ENCODE assay signal across 14 cellular contexts in genomic region chr16:3580686-3581085, GRCh38. TPM values are rescaled to one million over a fixed set of nuclear protein-coding genes. Genes with fewer than 3 reads are reported as not detected.
A peak's percentile ranks its signal among the peaks of the same experiment; 100 is the strongest.
DNase-seq lines count a peak whose midpoint lies in the region; ATAC-seq and TF ChIP-seq lines count a peak whose summit lies in the region.
"Had no signal": no experiment of that assay in that cellular context is flagged by ENCODE, and none has a peak within 500 bp of the region (broad histone marks: within the 10 kb centered on the region; RNA-seq: fewer than 3 reads in every experiment).

No MANE protein-coding gene starts in this region.

- intact Hi-C loops in Right ventricle myocardium superior (cut with DNase I), result no loop called here

- H3K4me3 ChIP-seq in right atrium auricular region (no peak overlapping the region), foreskin fibroblast (ENCODE audit: low read depth in 1 of 2, low read length in 2 of 2) (no peak overlapping the region)
- H3K4me3 ChIP-seq: SJSA1 had no signal

- peaks cover 5% of the 10 kb centered on the region for H3K36me3 Mint-ChIP-seq in T-cell
- peaks cover 41% of the 10 kb centered on the region for H3K36me3 Mint-ChIP-seq in activated T-cell treated with anti-CD3 and anti-CD28 coated beads, Interleukin-2, amount 50 U/mL, for 24 hours (ENCODE audit: low read depth)

- peaks cover 29 to 43% (median 39%) of the 10 kb centered on the region in 3 donors for H3K4me1 Mint-ChIP-seq in T-cell
- peaks cover 44% of the 10 kb centered on the region for H3K4me1 Mint-ChIP-seq in activated T-cell treated with anti-CD3 and anti-CD28 coated beads, Interleukin-2, amount 50 U/mL, for 24 hours (ENCODE audit: low read depth)

- H3K27me3 Mint-ChIP-seq in T-cell, result no peaks in the 10 kb centered on the region
- H3K27me3 Mint-ChIP-seq in activated T-cell treated with anti-CD3 and anti-CD28 coated beads, Interleukin-2, amount 50 U/mL, for 24 hours, result no peaks in the 10 kb centered on the region

- POLR2A ChIA-PET in T-cell (lab: Charles Lee), result interaction anchor here in 1 of 2 donors (0.6 kb wide), 1 partner anchor 38 kb away, joined by 3 read pairs; no protein-coding TSS in a partner anchor

- DNase-seq in Right ventricle myocardium superior (peak; percentile 35), right atrium auricular region (ENCODE audit: low spot score) (no peak), T-cell (no peak), foreskin fibroblast (peak; percentile 58 to 85), NCI-H345 (lab: John Stamatoyannopoulos, UW) (no peak), DMS114 treated with DMSO at 0.1 percent for 48 hours (lab: John Stamatoyannopoulos, UW; ENCODE audit: unreplicated experiment) (no peak)
- DNase-seq in activated T-cell treated with anti-CD3 and anti-CD28 coated beads, Interleukin-2, amount 50 U/mL, for 24 hours, result no peak
- DNase-seq: activated CD4-positive, alpha-beta T cell treated with anti-CD3 and anti-CD28 coated beads for 4 hours; islet precursor cell; NCI-H1092; NCI-H69 had no signal

- H3K4me3 Mint-ChIP-seq in T-cell, result peak overlapping the region in 2 of 3 donors; percentile 9 to 100
- H3K4me3 Mint-ChIP-seq in activated T-cell treated with anti-CD3 and anti-CD28 coated beads, Interleukin-2, amount 50 U/mL, for 24 hours, result no peak overlapping the region

- peaks cover 0 to 9% of the 10 kb centered on the region in 2 donors for H3K4me1 ChIP-seq in right atrium auricular region
- H3K4me1 ChIP-seq: SJSA1 had no signal

- ATAC-seq in Right ventricle myocardium superior (ENCODE audit: poor library complexity) (no peak), T-cell (replicated peaks in 1 of 4) (no peak), esophagus mucosa (no peak)
- ATAC-seq: activated naive CD4-positive, alpha-beta T cell treated with anti-CD3 and anti-CD28 coated beads, Interleukin-2, amount 50 U/mL, for 72 hours had no signal

- CTCF ChIA-PET in T-cell (lab: Charles Lee), result no interaction called here

- H3K9me3 Mint-ChIP-seq in T-cell, result no peaks in the 10 kb centered on the region
- no peaks in the 10 kb centered on the region for H3K9me3 Mint-ChIP-seq in activated T-cell treated with anti-CD3 and anti-CD28 coated beads, Interleukin-2, amount 50 U/mL, for 24 hours
- H3K9me3 Mint-ChIP-seq: activated naive CD4-positive, alpha-beta T cell treated with anti-CD3 and anti-CD28 coated beads, Interleukin-2, amount 50 U/mL, for 72 hours had no signal

- no peaks in the 10 kb centered on the region for H3K9me3 ChIP-seq in right atrium auricular region
- H3K9me3 ChIP-seq: SJSA1 had no signal

- H3K27ac ChIP-seq in right atrium auricular region, result no peak overlapping the region
- H3K27ac ChIP-seq: SJSA1 had no signal

- no peaks in the 10 kb centered on the region for H3K36me3 ChIP-seq in right atrium auricular region

- H3K27me3 ChIP-seq in right atrium auricular region, result no peaks in the 10 kb centered on the region
- H3K27me3 ChIP-seq: SJSA1 had no signal

- TF ChIP-seq CTCF in right atrium auricular region (IDR thresholded peaks at IDR 0.05) (no peak), foreskin fibroblast (IDR thresholded peaks at IDR 0.05; ENCODE audit: low read depth, low read length) (no peak)

- H3K27ac Mint-ChIP-seq in T-cell, result peak overlapping the region; percentile 89 to 97
- no peak overlapping the region for H3K27ac Mint-ChIP-seq in activated T-cell treated with anti-CD3 and anti-CD28 coated beads, Interleukin-2, amount 50 U/mL, for 24 hours

RNA-seq across cellular contexts. Expression of gene NLRC3, which starts 3.5 kb away (rescaled TPM):
- total RNA-seq in Right ventricle myocardium superior, result 0.89 TPM
- total RNA-seq in right atrium auricular region, result 1 to 10 TPM in 1 of 2 donors, under 1 TPM in 1; 0.85 to 1.1 TPM
- total RNA-seq in T-cell, result 100 to 1,000 TPM in 3 of 5 donors, 10 to 100 TPM in 2; 75.6 to 178 (median 160) TPM
- 0.48 TPM for total RNA-seq in esophagus mucosa
- total RNA-seq: SJSA1 had no signal

RNA-seq across cellular contexts. Expression of gene SLX4, which starts 30.7 kb away (rescaled TPM):
- total RNA-seq in Right ventricle myocardium superior, result 3.2 TPM
- 1 to 10 TPM; 1.9 to 2.4 TPM for total RNA-seq in right atrium auricular region
- 1 to 10 TPM; 6.3 to 9.4 (median 8.5) TPM for total RNA-seq in T-cell
- 4.0 TPM for total RNA-seq in esophagus mucosa

Comparison
In these comparisons a context has a peak if more than half of its experiments do, and no peak if none do; other contexts are left out.
1. DNase-seq: peak in Right ventricle myocardium superior (single experiment) and foreskin fibroblast (2 of 2); none in right atrium auricular region (single experiment), T-cell (0 of 34), activated T-cell treated with anti-CD3 and anti-CD28 coated beads, Interleukin-2, amount 50 U/mL, for 24 hours (single experiment), NCI-H345 (single experiment) and DMS114 treated with DMSO at 0.1 percent for 48 hours (single experiment).
2. RNA of gene NLRC3, which starts 3.5 kb away (total RNA-seq): 75.6 to 178 TPM in T-cell; 0.85 to 1.1 TPM in right atrium auricular region, 0.89 TPM in Right ventricle myocardium superior (single experiment) and 0.48 TPM in esophagus mucosa (single experiment); every median in the first group is over 10 times any median in the second.